16 cellular contexts compared by ENCODE assay signal in the genomic region with DNA sequence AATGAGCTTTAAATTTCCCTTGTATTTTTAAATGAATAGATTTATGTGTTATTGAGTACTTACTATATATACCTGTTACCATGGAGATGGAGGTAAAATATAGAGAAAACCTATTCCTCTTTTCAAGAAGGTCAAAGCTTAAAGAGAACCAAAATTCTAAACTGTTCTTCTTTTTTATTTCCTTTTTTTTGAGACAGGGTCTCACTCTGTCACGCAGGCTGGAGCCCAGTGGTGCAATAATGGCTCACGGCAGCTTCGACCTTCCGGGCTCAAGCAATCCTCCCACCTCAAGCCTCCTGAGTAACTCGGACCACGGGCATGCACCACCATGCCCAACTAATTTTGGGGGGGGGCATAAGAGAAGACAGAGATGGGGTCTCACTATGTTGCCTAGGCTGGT.
"Had no signal": no experiment of that assay in that cellular context is flagged by ENCODE, and none has a peak within 500 bp of the region (broad histone marks: within the 10 kb centered on the region; RNA-seq: fewer than 3 reads in every experiment).

No MANE protein-coding gene starts in this region.

- DNase-seq: activated CD4-positive, alpha-beta T cell treated with anti-CD3 and anti-CD28 coated beads for 48 hours; activated CD4-positive, CD25-positive, alpha-beta regulatory T cell; activated CD8-positive, alpha-beta T cell treated with anti-CD3 and anti-CD28 coated beads for 36 hours; activated naive CD4-positive, alpha-beta T cell; activated naive CD8-positive, alpha-beta T cell treated with anti-CD3 and anti-CD28 coated beads for 36 hours; activated T-cell treated with anti-CD3 and anti-CD28 coated beads, Interleukin-2, amount 50 U/mL, for 1 hour; amniotic stem cell; effector memory CD8-positive, alpha-beta T cell; left ventricle myocardium superior; stimulated activated CD4-positive, alpha-beta T cell treated with anti-CD3 and anti-CD28 coated beads, Interleukin-12 subunit alpha, Interleukin-12 subunit beta, amount 100 ng/mL, for 4 hours; stimulated activated CD4-positive, alpha-beta T cell treated with anti-CD3 and anti-CD28 coated beads, Interleukin-1b, Interleukin-23, amount 100 ng/mL, for 48 hours; transverse colon had no signal

- ATAC-seq: activated CD8-positive, alpha-beta T cell treated with anti-CD3 and anti-CD28 coated beads for 36 hours; activated T-helper 17 cell treated with anti-CD3 and anti-CD28 coated beads, Interleukin-2, amount 50 U/mL, for 72 hours; effector memory CD8-positive, alpha-beta T cell; left ventricle myocardium superior had no signal

- H3K4me1 Mint-ChIP-seq: neural progenitor cell had no signal

- H3K4me3 ChIP-seq: neural progenitor cell, transverse colon, vagina had no signal

- H3K4me3 Mint-ChIP-seq: activated CD8-positive, alpha-beta T cell treated with anti-CD3 and anti-CD28 coated beads for 36 hours; activated naive CD8-positive, alpha-beta T cell treated with anti-CD3 and anti-CD28 coated beads for 36 hours; activated T-helper 17 cell treated with anti-CD3 and anti-CD28 coated beads, Interleukin-2, amount 50 U/mL, for 72 hours; effector memory CD8-positive, alpha-beta T cell; neural progenitor cell; stimulated activated naive CD8-positive, alpha-beta T cell treated with anti-CD3 and anti-CD28 coated beads, Interleukin-15, Interleukin-2, amounts not matched to agents 100 ng/mL and 50 ng/mL, for 24 hours had no signal

- H3K9me3 ChIP-seq: transverse colon, vagina had no signal

- H3K9me3 Mint-ChIP-seq: activated CD8-positive, alpha-beta T cell treated with anti-CD3 and anti-CD28 coated beads for 36 hours; activated naive CD8-positive, alpha-beta T cell treated with anti-CD3 and anti-CD28 coated beads for 36 hours; activated T-helper 17 cell treated with anti-CD3 and anti-CD28 coated beads, Interleukin-2, amount 50 U/mL, for 72 hours; effector memory CD8-positive, alpha-beta T cell; neural progenitor cell; stimulated activated naive CD8-positive, alpha-beta T cell treated with anti-CD3 and anti-CD28 coated beads, Interleukin-15, Interleukin-2, amounts not matched to agents 100 ng/mL and 50 ng/mL, for 24 hours had no signal

- H3K4me1 ChIP-seq: neural progenitor cell, transverse colon, vagina had no signal

- H3K27ac Mint-ChIP-seq: activated CD8-positive, alpha-beta T cell treated with anti-CD3 and anti-CD28 coated beads for 36 hours; activated naive CD8-positive, alpha-beta T cell treated with anti-CD3 and anti-CD28 coated beads for 36 hours; activated T-helper 17 cell treated with anti-CD3 and anti-CD28 coated beads, Interleukin-2, amount 50 U/mL, for 72 hours; effector memory CD8-positive, alpha-beta T cell; neural progenitor cell; stimulated activated naive CD8-positive, alpha-beta T cell treated with anti-CD3 and anti-CD28 coated beads, Interleukin-15, Interleukin-2, amounts not matched to agents 100 ng/mL and 50 ng/mL, for 24 hours had no signal

- H3K9ac ChIP-seq: neural progenitor cell had no signal

- H3K36me3 ChIP-seq: neural progenitor cell, transverse colon, vagina had no signal

- H2AFZ ChIP-seq: neural progenitor cell had no signal

- H3K27me3 ChIP-seq: neural progenitor cell, vagina had no signal

- H3K27ac ChIP-seq: neural progenitor cell, transverse colon, vagina had no signal

- H3K4me2 ChIP-seq: neural progenitor cell had no signal

- H3K36me3 Mint-ChIP-seq: activated naive CD8-positive, alpha-beta T cell treated with anti-CD3 and anti-CD28 coated beads for 36 hours; neural progenitor cell had no signal
